ENCODE assay signal across 9 cellular contexts in genomic region chr5:141615991-141616715, GRCh38. TPM values are rescaled to one million over a fixed set of nuclear protein-coding genes. Genes with fewer than 3 reads are reported as not detected.
A peak's percentile ranks its signal among the peaks of the same experiment; 100 is the strongest.
DNase-seq lines count a peak whose midpoint lies in the region; ATAC-seq, FAIRE-seq and TF ChIP-seq lines count a peak whose summit lies in the region.
"Had no signal": no experiment of that assay in that cellular context is flagged by ENCODE, and none has a peak within 500 bp of the region (broad histone marks: within the 10 kb centered on the region; RNA-seq: fewer than 3 reads in every experiment).

No MANE protein-coding gene starts in this region.

- no peak for ATAC-seq in T-helper 17 cell
- ATAC-seq in stimulated activated effector memory CD8-positive, alpha-beta T cell treated with anti-CD3 and anti-CD28 coated beads, Interleukin-12 subunit alpha, Interleukin-12 subunit beta, amount 100 ng/mL, for 72 hours: no peak
- ATAC-seq in GM19463 (IDR thresholded peaks at IDR 0.05; ENCODE audit: unreplicated experiment): no peak

- no peak for TF ChIP-seq CTCF in endothelial cell of umbilical vein (IDR thresholded peaks at IDR 0.05; ENCODE audit: extremely low read depth in 1 of 2, insufficient read depth in 1 of 2, low read depth in 1 of 2, low read length in 2 of 2)

- no peak for FAIRE-seq in endothelial cell of umbilical vein (lab: Jason Lieb, UNC)

- intact Hi-C loops in activated CD4-positive, alpha-beta T cell treated with anti-CD3 and anti-CD28 coated beads, Interleukin-2, amount 10 ng/mL, durations not matched to agents 24 days and 14 days (cut with micrococcal nuclease): no loop called here
- intact Hi-C loops in endothelial cell of umbilical vein (cut with micrococcal nuclease): no loop called here

- TF ChIP-seq POLR2A in endothelial cell of umbilical vein (IDR thresholded peaks at IDR 0.05; ENCODE audit: low read depth, low read length): no peak

- H3K9ac ChIP-seq in endothelial cell of umbilical vein (replicated peaks; ENCODE audit: extremely low read depth, insufficient read depth, low read length): no peak overlapping the region

- H3K9me3 ChIP-seq in T-helper 17 cell (ENCODE audit: control insufficient read depth, low read length, poor library complexity, severe bottlenecking): no peaks in the 10 kb centered on the region
- no peaks in the 10 kb centered on the region for H3K9me3 ChIP-seq in endothelial cell of umbilical vein (replicated peaks; ENCODE audit: control insufficient read depth, insufficient read depth, low read length)

- H3K27ac Mint-ChIP-seq in activated CD4-positive, alpha-beta T cell treated with anti-CD3 and anti-CD28 coated beads, Interleukin-2, amount 10 ng/mL, durations not matched to agents 24 days and 14 days: peak overlapping the region; percentile 68
- H3K27ac Mint-ChIP-seq in T-helper 17 cell: peak overlapping the region; percentile 98
- peak overlapping the region; percentile 95 for H3K27ac Mint-ChIP-seq in stimulated activated effector memory CD8-positive, alpha-beta T cell treated with anti-CD3 and anti-CD28 coated beads, Interleukin-12 subunit alpha, Interleukin-12 subunit beta, amount 100 ng/mL, for 72 hours

- no peaks in the 10 kb centered on the region for H3K9me1 ChIP-seq in endothelial cell of umbilical vein (replicated peaks; ENCODE audit: control insufficient read depth, extremely low read depth, insufficient read depth, low read length)

- H3K4me2 ChIP-seq in endothelial cell of umbilical vein (ENCODE audit: insufficient read depth, low read length): peak overlapping the region; percentile 90

- CTCF ChIA-PET in endothelial cell of umbilical vein (lab: Charles Lee): interaction anchor here (0.5 to 8.5 kb wide), 4 partner anchors 10 to 52 kb away, joined by 3 to 1019 read pairs (median 94); partner anchors contain the start of genes HDAC3 and RELL2

- peak overlapping the region; percentile 100 for H3K4me3 Mint-ChIP-seq in activated CD4-positive, alpha-beta T cell treated with anti-CD3 and anti-CD28 coated beads, Interleukin-2, amount 10 ng/mL, durations not matched to agents 24 days and 14 days
- peak overlapping the region; percentile 100 for H3K4me3 Mint-ChIP-seq in T-helper 17 cell
- peak overlapping the region; percentile 90 for H3K4me3 Mint-ChIP-seq in stimulated activated effector memory CD8-positive, alpha-beta T cell treated with anti-CD3 and anti-CD28 coated beads, Interleukin-12 subunit alpha, Interleukin-12 subunit beta, amount 100 ng/mL, for 72 hours

- peaks cover 50% of the 10 kb centered on the region for H3K79me2 ChIP-seq in endothelial cell of umbilical vein (ENCODE audit: control insufficient read depth, insufficient read depth, low read length)

- no peaks in the 10 kb centered on the region for H3K27me3 ChIP-seq in endothelial cell of umbilical vein (ENCODE audit: control insufficient read depth in 2 of 2, insufficient read depth in 2 of 2, low read length in 2 of 2)

- H3K27ac ChIP-seq in endothelial cell of umbilical vein (ENCODE audit: insufficient read depth, low read depth, low read length): no peak overlapping the region

- BruUV-seq in endothelial cell of umbilical vein (replicated peaks; lab: Mats Ljungman, UMichigan): no TSS peak

- peaks cover 18% of the 10 kb centered on the region for H3K4me1 ChIP-seq in endothelial cell of umbilical vein (ENCODE audit: control insufficient read depth, extremely low read depth, insufficient read depth, low read length)

- H3K36me3 ChIP-seq in endothelial cell of umbilical vein (ENCODE audit: control insufficient read depth in 2 of 2, extremely low read depth in 1 of 2, insufficient read depth in 2 of 2, low read length in 2 of 2): peaks cover 0 to 2% of the 10 kb centered on the region in 2 experiments

- dilution Hi-C loops in endothelial cell of umbilical vein (cut with MboI; ENCODE audit: extremely low pct_ligation_motif_present, low sequenced_read_pairs): no loop called here

- H3K27me3 Mint-ChIP-seq in activated CD4-positive, alpha-beta T cell treated with anti-CD3 and anti-CD28 coated beads, Interleukin-2, amount 10 ng/mL, durations not matched to agents 24 days and 14 days: no peaks in the 10 kb centered on the region
- H3K27me3 Mint-ChIP-seq in T-helper 17 cell: no peaks in the 10 kb centered on the region

- H4K20me1 ChIP-seq in endothelial cell of umbilical vein (replicated peaks; ENCODE audit: control insufficient read depth, extremely low read depth, insufficient read depth, low read length): peaks cover 3% of the 10 kb centered on the region

- H3K9me3 Mint-ChIP-seq in activated CD4-positive, alpha-beta T cell treated with anti-CD3 and anti-CD28 coated beads, Interleukin-2, amount 10 ng/mL, durations not matched to agents 24 days and 14 days: no peaks in the 10 kb centered on the region
- H3K9me3 Mint-ChIP-seq in stimulated activated effector memory CD8-positive, alpha-beta T cell treated with anti-CD3 and anti-CD28 coated beads, Interleukin-12 subunit alpha, Interleukin-12 subunit beta, amount 100 ng/mL, for 72 hours: no peaks in the 10 kb centered on the region

- POLR2A ChIA-PET in endothelial cell of umbilical vein (lab: Charles Lee): no interaction called here

- no peak overlapping the region for H2AFZ ChIP-seq in endothelial cell of umbilical vein (ENCODE audit: low read depth, low read length)

- peaks cover 42% of the 10 kb centered on the region for H3K36me3 Mint-ChIP-seq in activated CD4-positive, alpha-beta T cell treated with anti-CD3 and anti-CD28 coated beads, Interleukin-2, amount 10 ng/mL, durations not matched to agents 24 days and 14 days (ENCODE audit: low read depth)
- H3K36me3 Mint-ChIP-seq in T-helper 17 cell (ENCODE audit: low read depth): peaks cover 11% of the 10 kb centered on the region
- H3K36me3 Mint-ChIP-seq in stimulated activated effector memory CD8-positive, alpha-beta T cell treated with anti-CD3 and anti-CD28 coated beads, Interleukin-12 subunit alpha, Interleukin-12 subunit beta, amount 100 ng/mL, for 72 hours: peaks cover 91% of the 10 kb centered on the region

- peaks cover 64% of the 10 kb centered on the region for H3K4me1 Mint-ChIP-seq in activated CD4-positive, alpha-beta T cell treated with anti-CD3 and anti-CD28 coated beads, Interleukin-2, amount 10 ng/mL, durations not matched to agents 24 days and 14 days
- H3K4me1 Mint-ChIP-seq in T-helper 17 cell: peaks cover 51% of the 10 kb centered on the region
- H3K4me1 Mint-ChIP-seq in stimulated activated effector memory CD8-positive, alpha-beta T cell treated with anti-CD3 and anti-CD28 coated beads, Interleukin-12 subunit alpha, Interleukin-12 subunit beta, amount 100 ng/mL, for 72 hours: peaks cover 48% of the 10 kb centered on the region

- DNase-seq in activated CD4-positive, alpha-beta T cell treated with anti-CD3 and anti-CD28 coated beads, Interleukin-2, amount 10 ng/mL, durations not matched to agents 24 days and 14 days: no peak
- DNase-seq in activated CD4-positive, alpha-beta T cell treated with anti-CD3 and anti-CD28 coated beads, Interleukin-2, amount 50 U/mL, for 1 hour: no peak
- DNase-seq in T-helper 17 cell: no peak
- no peak for DNase-seq in endothelial cell of umbilical vein (ENCODE audit: low read depth, low spot score)
- no peak for DNase-seq in stimulated activated effector memory CD8-positive, alpha-beta T cell treated with anti-CD3 and anti-CD28 coated beads, Interleukin-12 subunit alpha, Interleukin-12 subunit beta, amount 100 ng/mL, for 72 hours (ENCODE audit: low spot score in 2 of 2)
- no peak for DNase-seq in Kasumi-1 (lab: John Stamatoyannopoulos, UW)
- DNase-seq in NCI-H2171 (lab: John Stamatoyannopoulos, UW): no peak
- DNase-seq: NCI-H146 had no signal

- H3K4me3 ChIP-seq in endothelial cell of umbilical vein (replicated peaks in 1 of 3; ENCODE audit: insufficient read depth in 1 of 3, low read depth in 1 of 3, low read length in 3 of 3): no peak overlapping the region

RNA-seq across cellular contexts. Expression of gene DIAPH1, which starts 2.6 kb away (rescaled TPM):
- 225 and 232 TPM in 2 replicates for total RNA-seq in activated CD4-positive, alpha-beta T cell treated with anti-CD3 and anti-CD28 coated beads, Interleukin-2, amount 10 ng/mL, durations not matched to agents 24 days and 14 days
- total RNA-seq in T-helper 17 cell: 100 to 1,000 TPM; 256 to 327 TPM
- total RNA-seq in endothelial cell of umbilical vein: 103 and 105 TPM in 2 replicates
- polyA plus RNA-seq in endothelial cell of umbilical vein: 59.2 and 68.6 TPM in 2 replicates
- polyA plus RNA-seq in endothelial cell of umbilical vein (2011; cell fraction: cytosol; rRNA removed): 51.6 and 54.4 TPM in 2 replicates
- 167 and 183 TPM in 2 replicates for polyA plus RNA-seq in endothelial cell of umbilical vein (2011; cell fraction: nucleus; rRNA removed)
- 65.8 and 74.9 TPM in 2 replicates for polyA plus RNA-seq in endothelial cell of umbilical vein (2012)
- 135 and 141 TPM in 2 replicates for polyA minus RNA-seq in endothelial cell of umbilical vein
- 79.2 TPM for polyA minus RNA-seq in endothelial cell of umbilical vein (2011; cell fraction: cytosol; rRNA and poly(A)+ RNA removed)
- 114 and 132 TPM in 2 replicates for polyA minus RNA-seq in endothelial cell of umbilical vein (2011; cell fraction: nucleus; rRNA and poly(A)+ RNA removed)

RNA-seq across cellular contexts. Expression of gene HDAC3, which starts 20.5 kb away (rescaled TPM):
- 88.1 and 92.3 TPM in 2 replicates for total RNA-seq in activated CD4-positive, alpha-beta T cell treated with anti-CD3 and anti-CD28 coated beads, Interleukin-2, amount 10 ng/mL, durations not matched to agents 24 days and 14 days
- total RNA-seq in T-helper 17 cell (10 to 100 TPM; 67.7 to 79.2 TPM), endothelial cell of umbilical vein (58.5 and 60.2 TPM in 2 replicates)
- polyA plus RNA-seq in endothelial cell of umbilical vein: 74.7 and 75.5 TPM in 2 replicates
- polyA plus RNA-seq in endothelial cell of umbilical vein (2011; cell fraction: cytosol; rRNA removed): 64.0 and 66.6 TPM in 2 replicates
- 164 and 169 TPM in 2 replicates for polyA plus RNA-seq in endothelial cell of umbilical vein (2011; cell fraction: nucleus; rRNA removed)
- polyA plus RNA-seq in endothelial cell of umbilical vein (2012): 28.3 and 43.8 TPM in 2 replicates
- 83.2 and 85.6 TPM in 2 replicates for polyA minus RNA-seq in endothelial cell of umbilical vein
- 32.5 TPM for polyA minus RNA-seq in endothelial cell of umbilical vein (2011; cell fraction: cytosol; rRNA and poly(A)+ RNA removed)
- polyA minus RNA-seq in endothelial cell of umbilical vein (2011; cell fraction: nucleus; rRNA and poly(A)+ RNA removed): 40.8 and 58.4 TPM in 2 replicates

RNA-seq across cellular contexts. Expression of gene RELL2, which starts 20.6 kb away (rescaled TPM):
- 24.1 TPM in 2 replicates for total RNA-seq in activated CD4-positive, alpha-beta T cell treated with anti-CD3 and anti-CD28 coated beads, Interleukin-2, amount 10 ng/mL, durations not matched to agents 24 days and 14 days
- total RNA-seq in T-helper 17 cell (10 to 100 TPM; 17.2 to 17.8 TPM), endothelial cell of umbilical vein (3.1 and 3.6 TPM in 2 replicates)
- 3.4 and 4.8 TPM in 2 replicates for polyA plus RNA-seq in endothelial cell of umbilical vein
- 2.7 and 3.4 TPM in 2 replicates for polyA plus RNA-seq in endothelial cell of umbilical vein (2011; cell fraction: cytosol; rRNA removed)
- polyA plus RNA-seq in endothelial cell of umbilical vein (2011; cell fraction: nucleus; rRNA removed): 14.0 and 16.1 TPM in 2 replicates
- polyA plus RNA-seq in endothelial cell of umbilical vein (2012): 1.5 and 2.3 TPM in 2 replicates
- polyA minus RNA-seq in endothelial cell of umbilical vein: 0.70 and 1.2 TPM in 2 replicates
- 0.51 TPM for polyA minus RNA-seq in endothelial cell of umbilical vein (2011; cell fraction: cytosol; rRNA and poly(A)+ RNA removed)
- polyA minus RNA-seq in endothelial cell of umbilical vein (2011; cell fraction: nucleus; rRNA and poly(A)+ RNA removed): 1.0 and 2.7 TPM in 2 replicates

RNA-seq across cellular contexts. Expression of gene FCHSD1, which starts 35.1 kb away (rescaled TPM):
- 33.1 and 34.5 TPM in 2 replicates for total RNA-seq in activated CD4-positive, alpha-beta T cell treated with anti-CD3 and anti-CD28 coated beads, Interleukin-2, amount 10 ng/mL, durations not matched to agents 24 days and 14 days
- total RNA-seq in T-helper 17 cell (10 to 100 TPM; 77.6 to 82.2 TPM), endothelial cell of umbilical vein (37.0 and 37.1 TPM in 2 replicates)
- 34.8 and 35.1 TPM in 2 replicates for polyA plus RNA-seq in endothelial cell of umbilical vein
- polyA plus RNA-seq in endothelial cell of umbilical vein (2011; cell fraction: cytosol; rRNA removed): 11.9 and 19.6 TPM in 2 replicates
- 319 and 330 TPM in 2 replicates for polyA plus RNA-seq in endothelial cell of umbilical vein (2011; cell fraction: nucleus; rRNA removed)
- polyA plus RNA-seq in endothelial cell of umbilical vein (2012): 26.0 and 32.5 TPM in 2 replicates
- 27.4 and 30.0 TPM in 2 replicates for polyA minus RNA-seq in endothelial cell of umbilical vein
- polyA minus RNA-seq in endothelial cell of umbilical vein (2011; cell fraction: cytosol; rRNA and poly(A)+ RNA removed): 1.6 TPM
- 49.2 and 52.4 TPM in 2 replicates for polyA minus RNA-seq in endothelial cell of umbilical vein (2011; cell fraction: nucleus; rRNA and poly(A)+ RNA removed)
